In genomic region chr20:53622247-53623114, GRCh38 we compare ENCODE assay signal across 1 cellular context.
TF ChIP-seq lines count a peak whose summit lies in the region.

No MANE protein-coding gene starts in this region.

TF ChIP-seq in HepG2, 621 proteins besides CTCF, POLR2A, EP300 and RAD21 (continued from another document):
- TF ChIP-seq ZNF280D (CRISPR knock-in tag; IDR thresholded peaks at IDR 0.05): peak; percentile 92
- TF ChIP-seq ZNF430 (CRISPR knock-in tag; IDR thresholded peaks at IDR 0.05): no peak
- no peak for TF ChIP-seq SOX13 (IDR thresholded peaks at IDR 0.05)
- TF ChIP-seq SOX13 (CRISPR knock-in tag; conservative IDR thresholded peaks at IDR 0.05 in 1 of 2, IDR thresholded peaks at IDR 0.05 in 1 of 2): peak in 1 of 2 experiments; percentile 52; a peak in 2 of 4 replicates
- peak; percentile 74 for TF ChIP-seq ZNF264 (CRISPR knock-in tag; IDR thresholded peaks at IDR 0.05)
- TF ChIP-seq ZNF781 (CRISPR knock-in tag; IDR thresholded peaks at IDR 0.05; ENCODE audit: borderline replicate concordance, not compliant biosample characterization): no peak
- TF ChIP-seq PAXIP1 (CRISPR knock-in tag; conservative IDR thresholded peaks at IDR 0.05): peak; percentile 81
- 0 out of 2 replicates have a peak, but pooled peaks have one; percentile 48 for TF ChIP-seq MIER2 (CRISPR knock-in tag; IDR thresholded peaks at IDR 0.05)
- TF ChIP-seq FOXJ3 (CRISPR knock-in tag; IDR thresholded peaks at IDR 0.05; ENCODE audit: borderline replicate concordance): peak; percentile 39; the same call in 1 of the 2 replicates
- peak; percentile 52; the same call in 1 of the 2 replicates for TF ChIP-seq MXD4 (CRISPR knock-in tag; IDR thresholded peaks at IDR 0.05)
- no peak for TF ChIP-seq ZZZ3 (CRISPR knock-in tag; IDR thresholded peaks at IDR 0.05; ENCODE audit: borderline replicate concordance)
- TF ChIP-seq ZSCAN29 (CRISPR knock-in tag; conservative IDR thresholded peaks at IDR 0.05): peak; percentile 85
- TF ChIP-seq ZNF263 (CRISPR knock-in tag; IDR thresholded peaks at IDR 0.05): peak; percentile 20; the same call in 1 of the 2 replicates
- TF ChIP-seq KDM5A (IDR thresholded peaks at IDR 0.05; ENCODE audit: borderline replicate concordance, low read length): peak; percentile 2; the same call in 1 of the 2 replicates
- no peak for TF ChIP-seq YEATS2 (CRISPR knock-in tag; IDR thresholded peaks at IDR 0.05; ENCODE audit: borderline replicate concordance)
- no peak for TF ChIP-seq ZNF138 (CRISPR knock-in tag; IDR thresholded peaks at IDR 0.05; ENCODE audit: low read depth)
- TF ChIP-seq SOX6 (IDR thresholded peaks at IDR 0.05): no peak
- peak; percentile 85 for TF ChIP-seq SOX6 (CRISPR knock-in tag; IDR thresholded peaks at IDR 0.05)
- TF ChIP-seq FOXO1 (CRISPR knock-in tag; IDR thresholded peaks at IDR 0.05): 0 out of 2 replicates have a peak, but pooled peaks have one; percentile 19
- TF ChIP-seq PRDM15 (CRISPR knock-in tag; IDR thresholded peaks at IDR 0.05): 0 out of 2 replicates have a peak, but pooled peaks have one; percentile 27
- peak; percentile 71; the same call in 1 of the 2 replicates for TF ChIP-seq STAT6 (CRISPR knock-in tag; IDR thresholded peaks at IDR 0.05; ENCODE audit: borderline replicate concordance)
- no peak for TF ChIP-seq ZNF232 (CRISPR knock-in tag; IDR thresholded peaks at IDR 0.05; ENCODE audit: borderline replicate concordance)
- TF ChIP-seq DNMT3B (CRISPR knock-in tag; conservative IDR thresholded peaks at IDR 0.05): no peak
- no peak for TF ChIP-seq MXI1 (IDR thresholded peaks at IDR 0.05; ENCODE audit: borderline replicate concordance, low read depth, low read length)
- TF ChIP-seq ZNF33A (CRISPR knock-in tag; IDR thresholded peaks at IDR 0.05; ENCODE audit: borderline replicate concordance): no peak
- peak; percentile 48; the same call in 1 of the 2 replicates for TF ChIP-seq SALL1 (CRISPR knock-in tag; IDR thresholded peaks at IDR 0.05)
- TF ChIP-seq NFYC (CRISPR knock-in tag; IDR thresholded peaks at IDR 0.05): 0 out of 2 replicates have a peak, but pooled peaks have one; percentile 4
- TF ChIP-seq ZNF710 (CRISPR knock-in tag; IDR thresholded peaks at IDR 0.05; ENCODE audit: borderline replicate concordance): 0 out of 2 replicates have a peak, but pooled peaks have one; percentile 55
- peak; percentile 26 for TF ChIP-seq TEAD3 (CRISPR knock-in tag; optimal IDR thresholded peaks at IDR 0.05; ENCODE audit: borderline replicate concordance)
- TF ChIP-seq HDAC2 (CRISPR knock-in tag; IDR thresholded peaks at IDR 0.05): peak; percentile 96
- TF ChIP-seq ZNF772 (CRISPR knock-in tag; IDR thresholded peaks at IDR 0.05): no peak
- TF ChIP-seq SP140L (CRISPR knock-in tag; IDR thresholded peaks at IDR 0.05; ENCODE audit: borderline replicate concordance): 0 out of 2 replicates have a peak, but pooled peaks have one; percentile 1
- TF ChIP-seq ZBTB25 (CRISPR knock-in tag; IDR thresholded peaks at IDR 0.05): no peak
